ENCODE assay signal across 8 cellular contexts in the genomic region with DNA sequence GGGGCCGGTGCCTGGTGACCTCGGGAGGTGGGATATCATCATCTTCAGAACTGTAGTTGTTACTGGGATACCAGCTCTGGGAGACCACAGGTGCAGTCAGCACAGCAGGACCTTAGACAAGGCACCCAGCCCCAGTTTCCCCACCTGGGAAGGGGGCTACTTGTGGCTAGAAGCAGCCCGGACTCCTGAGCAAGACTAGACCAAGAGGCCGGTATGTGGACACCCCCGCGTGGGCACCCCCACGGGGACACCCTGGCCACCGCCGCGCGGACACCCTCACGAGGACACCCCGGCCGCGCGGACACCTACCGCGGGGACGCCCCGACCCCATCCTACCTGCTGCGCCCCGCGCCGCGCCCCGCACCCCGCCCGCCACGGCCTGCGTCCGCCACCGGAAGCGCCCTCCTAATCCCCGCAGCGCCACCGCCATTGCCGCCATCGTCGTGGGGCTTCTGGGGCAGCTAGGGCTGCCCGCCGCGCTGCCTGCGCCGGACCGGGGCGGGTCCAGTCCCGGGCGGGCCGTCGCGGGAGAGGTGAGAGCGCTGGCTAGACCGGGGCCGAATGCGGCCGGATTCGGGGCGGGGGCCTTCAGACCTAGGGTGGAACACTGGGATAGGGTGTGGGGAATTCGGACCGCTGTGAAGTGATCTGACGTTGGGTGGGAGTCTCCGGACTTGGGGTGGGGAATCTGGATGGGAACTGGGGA. TPM values are rescaled to one million over a fixed set of nuclear protein-coding genes. Genes with fewer than 3 reads are reported as not detected.
A peak's percentile ranks its signal among the peaks of the same experiment; 100 is the strongest.
DNase-seq lines count a peak whose midpoint lies in the region; ATAC-seq, FAIRE-seq and TF ChIP-seq lines count a peak whose summit lies in the region.

A gene (plus strand): TSS at position 408 of the 706 bp plus-strand sequence. CDS start 20,755 bp downstream, outside the sequence.
A gene (minus strand): TSS at position 454 of the 706 bp plus-strand sequence. CDS start 15 bp downstream, at position 439.

- H3K9me3 ChIP-seq in A549, result no peaks in the 10 kb centered on the region

- DNase-seq in A549 (ENCODE audit: low read depth in 1 of 2, low spot score in 1 of 2) (peak; percentile 46 to 62), GM18507 (ENCODE audit: extremely low spot score, insufficient read length, low read depth) (peak; percentile 85), M059J (ENCODE audit: low read depth) (peak; percentile 66), kidney glomerular epithelial cell (lab: John Stamatoyannopoulos, UW) (peak; percentile 17)
- DNase-seq in central memory CD4-positive, alpha-beta T cell, result peak; percentile 63
- DNase-seq in stimulated activated CD4-positive, alpha-beta T cell treated with anti-CD3 and anti-CD28 coated beads, Interleukin-1b, Interleukin-23, amount 100 ng/mL, for 1 hour (ENCODE audit: low read depth in 2 of 2), result peak; percentile 34 to 43

- peak within 1 kb of the TSS; percentile 91 for H3K4me3 ChIP-seq in A549

- FAIRE-seq in A549 (lab: Jason Lieb, UNC), result no peak
- no peak for FAIRE-seq in GM18507 (lab: Jason Lieb, UNC)

- WGBS in A549 (ENCODE audit: missing lambda C conversion rate), result 11% methylated on average over 3 of the region's 62 CpGs

- CTCF ChIA-PET in A549 (lab: Yijun Ruan, JAX), result no interaction called here

- peaks cover 20% of the 10 kb centered on the region for H3K4me1 ChIP-seq in A549

- no peak for TF ChIP-seq RAD21 in A549 (conservative IDR thresholded peaks at IDR 0.05 in 1 of 2, IDR thresholded peaks at IDR 0.05 in 1 of 2)

- TF ChIP-seq EP300 in A549 (IDR thresholded peaks at IDR 0.05), result no peak

- ATAC-seq in A549 (peak; percentile 88 to 91), HG03469 (IDR thresholded peaks at IDR 0.05; ENCODE audit: unreplicated experiment) (no peak)
- peak; percentile 87 to 90 for ATAC-seq in activated CD4-positive, CD25-positive, alpha-beta regulatory T cell treated with anti-CD3 and anti-CD28 coated beads, Interleukin-2, amount 50 U/mL, for 24 hours

- peak; percentile 60 for TF ChIP-seq POLR2A in A549 (IDR thresholded peaks at IDR 0.05; ENCODE audit: low read length)

- H3K4me2 ChIP-seq in A549, result peak within 1 kb of the TSS; percentile 93

- no peak for TF ChIP-seq CTCF in A549 (IDR thresholded peaks at IDR 0.05)

- H3K27ac ChIP-seq in A549, result peak within 1 kb of the TSS; percentile 99 to 100

- POLR2A ChIA-PET in A549 (lab: Yijun Ruan, JAX), result interaction anchor here (0.5 to 0.9 kb wide), 2 partner anchors 12 to 1930 kb away, joined by 3 to 9 read pairs; no protein-coding TSS in a partner anchor

TF ChIP-seq in A549, 52 proteins besides CTCF, POLR2A, EP300 and RAD21:
- peak; percentile 77; the same call in 1 of the 2 replicates for TF ChIP-seq PHF8 (IDR thresholded peaks at IDR 0.05; ENCODE audit: borderline replicate concordance, low read depth)
- TF ChIP-seq, protein P1, sequence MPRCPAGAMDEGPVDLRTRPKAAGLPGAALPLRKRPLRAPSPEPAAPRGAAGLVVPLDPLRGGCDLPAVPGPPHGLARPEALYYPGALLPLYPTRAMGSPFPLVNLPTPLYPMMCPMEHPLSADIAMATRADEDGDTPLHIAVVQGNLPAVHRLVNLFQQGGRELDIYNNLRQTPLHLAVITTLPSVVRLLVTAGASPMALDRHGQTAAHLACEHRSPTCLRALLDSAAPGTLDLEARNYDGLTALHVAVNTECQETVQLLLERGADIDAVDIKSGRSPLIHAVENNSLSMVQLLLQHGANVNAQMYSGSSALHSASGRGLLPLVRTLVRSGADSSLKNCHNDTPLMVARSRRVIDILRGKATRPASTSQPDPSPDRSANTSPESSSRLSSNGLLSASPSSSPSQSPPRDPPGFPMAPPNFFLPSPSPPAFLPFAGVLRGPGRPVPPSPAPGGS (IDR thresholded peaks at IDR 0.05), result 0 out of 3 replicates have a peak, but pooled peaks have one; percentile 44
- TF ChIP-seq, protein P2, sequence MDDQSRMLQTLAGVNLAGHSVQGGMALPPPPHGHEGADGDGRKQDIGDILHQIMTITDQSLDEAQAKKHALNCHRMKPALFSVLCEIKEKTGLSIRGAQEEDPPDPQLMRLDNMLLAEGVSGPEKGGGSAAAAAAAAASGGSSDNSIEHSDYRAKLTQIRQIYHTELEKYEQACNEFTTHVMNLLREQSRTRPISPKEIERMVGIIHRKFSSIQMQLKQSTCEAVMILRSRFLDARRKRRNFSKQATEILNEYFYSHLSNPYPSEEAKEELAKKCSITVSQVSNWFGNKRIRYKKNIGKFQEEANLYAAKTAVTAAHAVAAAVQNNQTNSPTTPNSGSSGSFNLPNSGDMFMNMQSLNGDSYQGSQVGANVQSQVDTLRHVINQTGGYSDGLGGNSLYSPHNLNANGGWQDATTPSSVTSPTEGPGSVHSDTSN (IDR thresholded peaks at IDR 0.05), result no peak
- peak; percentile 48 to 72; a peak in 3 of 5 replicates for TF ChIP-seq JUN (IDR thresholded peaks at IDR 0.05)
- TF ChIP-seq HEYL (CRISPR knock-in tag; IDR thresholded peaks at IDR 0.05), result no peak
- no peak for TF ChIP-seq SREBF2 (IDR thresholded peaks at IDR 0.05)
- TF ChIP-seq MYC (IDR thresholded peaks at IDR 0.05; ENCODE audit: borderline replicate concordance, low read length), result no peak
- TF ChIP-seq CHD2 (IDR thresholded peaks at IDR 0.05; ENCODE audit: low read length, partially characterized antibody), result no peak
- TF ChIP-seq NFE2L2 (conservative IDR thresholded peaks at IDR 0.05; ENCODE audit: low read length), result no peak

RNA-seq across cellular contexts. Expression of the first gene that starts in this region (rescaled TPM):
- 69.5 and 72.3 TPM in 2 replicates for polyA plus RNA-seq in A549 (2011; rRNA removed)
- 269 and 292 TPM in 2 replicates for polyA plus RNA-seq in A549 (2012; cell fraction: cytosol; rRNA removed)
- polyA plus RNA-seq in A549 (2012; cell fraction: nucleus; rRNA removed), result 253 and 314 TPM in 2 replicates
- polyA plus RNA-seq in A549 (2017; fragmentation: RNase III; extraction: RNeasy Plus Mini Kit Qiagen cat#74134 plus additional on column Dnase treatment), result 113 to 135 TPM (median 125 TPM) in 3 replicates
- 21.7 and 39.3 TPM in 2 replicates for polyA minus RNA-seq in A549 (2011; rRNA and poly(A)+ RNA removed)
- total RNA-seq in M059J (2014; rRNA removed; shearing (Covaris generic)), result 182 and 248 TPM in 2 replicates

RNA-seq across cellular contexts. Expression of the second gene that starts in this region (rescaled TPM):
- 15.5 and 16.3 TPM in 2 replicates for polyA plus RNA-seq in A549 (2011; rRNA removed)
- 60.5 and 68.7 TPM in 2 replicates for polyA plus RNA-seq in A549 (2012; cell fraction: cytosol; rRNA removed)
- polyA plus RNA-seq in A549 (2012; cell fraction: nucleus; rRNA removed), result 95.7 and 112 TPM in 2 replicates
- polyA plus RNA-seq in A549 (2017; fragmentation: RNase III; extraction: RNeasy Plus Mini Kit Qiagen cat#74134 plus additional on column Dnase treatment), result 25.6 to 29.3 TPM (median 25.6 TPM) in 3 replicates
- polyA minus RNA-seq in A549 (2011; rRNA and poly(A)+ RNA removed), result 15.1 and 19.5 TPM in 2 replicates
- 20.7 and 21.8 TPM in 2 replicates for total RNA-seq in M059J (2014; rRNA removed; shearing (Covaris generic))

Comparison
In these comparisons a context has a peak if more than half of its experiments do, and no peak if none do; other contexts are left out.
1. DNase-seq: peak in every context shown above with its lines; median percentile 85 in GM18507; 66 in M059J; 63 in central memory CD4-positive, alpha-beta T cell; 54 in A549; 38 in stimulated activated CD4-positive, alpha-beta T cell treated with anti-CD3 and anti-CD28 coated beads, Interleukin-1b, Interleukin-23, amount 100 ng/mL, for 1 hour; 17 in kidney glomerular epithelial cell.